ENCODE assay signal across 15 cellular contexts in the genomic region with DNA sequence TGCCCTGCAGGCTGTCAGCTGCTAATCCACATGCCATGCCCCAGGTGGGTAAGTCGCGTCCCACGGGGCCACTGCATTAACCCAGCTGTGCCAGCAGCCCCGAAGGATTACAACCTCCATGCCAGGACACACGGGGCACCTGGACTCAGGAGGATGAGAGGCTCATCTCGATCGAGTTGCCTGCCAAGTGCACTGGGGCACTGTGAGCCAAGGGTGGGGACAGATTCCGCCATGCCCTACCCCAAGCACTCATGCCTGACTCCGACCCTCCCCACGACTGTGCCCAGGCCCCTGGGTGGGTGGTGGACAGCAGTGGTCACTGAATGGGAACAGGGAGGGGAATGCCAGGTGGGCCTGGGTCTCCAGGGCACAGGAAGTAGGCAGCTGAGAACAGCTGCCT. TPM values are rescaled to one million over a fixed set of nuclear protein-coding genes. Genes with fewer than 3 reads are reported as not detected.
DNase-seq lines count a peak whose midpoint lies in the region; ATAC-seq, FAIRE-seq and TF ChIP-seq lines count a peak whose summit lies in the region.
"Had no signal": no experiment of that assay in that cellular context is flagged by ENCODE, and none has a peak within 500 bp of the region (broad histone marks: within the 10 kb centered on the region; RNA-seq: fewer than 3 reads in every experiment).

No MANE protein-coding gene starts in this region.

- H3K9me3 ChIP-seq in BLaER1 (no peaks in the 10 kb centered on the region), DND-41 (ENCODE audit: insufficient read depth, low read length, severe bottlenecking) (no peaks in the 10 kb centered on the region), HepG2 (ENCODE audit: low read length) (no peaks in the 10 kb centered on the region)
- H3K9me3 ChIP-seq: HAP-1 had no signal

- POLR2A ChIA-PET in HepG2 (lab: Yijun Ruan, JAX), result no interaction called here

- DNase-seq in DND-41, result no peak
- no peak for DNase-seq in HepG2 (ENCODE audit: low spot score)
- peak; percentile 51 for DNase-seq in sciatic nerve (ENCODE audit: low spot score)
- DNase-seq in D341Med (ENCODE audit: low spot score), result no peak
- DNase-seq in foreskin keratinocyte, result no peak
- DNase-seq in effector CD4-positive, alpha-beta T cell, result no peak
- DNase-seq: CD8-positive, alpha-beta T cell; COR-L47; GF-D8; HFFc6 had no signal

- no peaks in the 10 kb centered on the region for H3K79me2 ChIP-seq in DND-41 (ENCODE audit: insufficient read depth, low read length)
- H3K79me2 ChIP-seq in HepG2 (ENCODE audit: insufficient read depth, low read length), result no peaks in the 10 kb centered on the region

- no peak for TF ChIP-seq RAD21 in HepG2 (CRISPR knock-in tag; IDR thresholded peaks at IDR 0.05)

- intact Hi-C loops in HepG2 (cut with micrococcal nuclease; ENCODE audit: unreplicated experiment) (no loop called here), sciatic nerve (cut with DNase I) (no loop called here)

- CTCF ChIA-PET in HepG2 (lab: Yijun Ruan, JAX; ENCODE audit: low intra/inter-chr PET ratio, low total read pairs), result no interaction called here

- H3K4me1 ChIP-seq in BLaER1 (peaks cover 18% of the 10 kb centered on the region), DND-41 (ENCODE audit: insufficient read depth, low read length) (peaks cover 10% of the 10 kb centered on the region), HepG2 (ENCODE audit: insufficient read depth, low read length) (no peaks in the 10 kb centered on the region), foreskin keratinocyte (no peaks in the 10 kb centered on the region)
- H3K4me1 ChIP-seq: HAP-1 had no signal

- TF ChIP-seq CTCF in DND-41 (IDR thresholded peaks at IDR 0.05; ENCODE audit: borderline replicate concordance, extremely low read depth, low read length, poor library complexity, severe bottlenecking) (no peak), HepG2 (CRISPR knock-in tag; IDR thresholded peaks at IDR 0.05) (no peak), foreskin keratinocyte (conservative IDR thresholded peaks at IDR 0.05) (no peak)

- H4K20me1 ChIP-seq in BLaER1 (no peaks in the 10 kb centered on the region), DND-41 (ENCODE audit: insufficient read depth, low read length) (no peaks in the 10 kb centered on the region), HepG2 (ENCODE audit: insufficient read depth, low read length) (no peaks in the 10 kb centered on the region)

- no peak overlapping the region for H2AFZ ChIP-seq in DND-41 (ENCODE audit: low read depth, low read length)
- H2AFZ ChIP-seq in HepG2 (ENCODE audit: low read length), result no peak overlapping the region

- 100% methylated on average over 5 of the region's 10 CpGs for WGBS in HepG2 (ENCODE audit: low lambda C conversion rate)

- TF ChIP-seq POLR2A in HepG2 (IDR thresholded peaks at IDR 0.05; ENCODE audit: insufficient read depth in 1 of 2, low read depth in 2 of 2, low read length in 2 of 2), result no peak

- FAIRE-seq in HepG2 (lab: Jason Lieb, UNC), result no peak
- FAIRE-seq: A204.1, H1, HTR-8/SVneo had no signal

- H3K27ac ChIP-seq in BLaER1 (no peak overlapping the region), DND-41 (ENCODE audit: low read length) (peak overlapping the region; percentile 1; the same call in 1 of the 2 replicates), HepG2 (ENCODE audit: extremely low read length, insufficient read depth, low read length) (no peak overlapping the region), foreskin keratinocyte (no peak overlapping the region)

- H3K9ac ChIP-seq in BLaER1, result no peak overlapping the region
- H3K9ac ChIP-seq in DND-41 (ENCODE audit: low read depth, low read length), result no peak overlapping the region
- H3K9ac ChIP-seq in HepG2 (ENCODE audit: insufficient read depth, low read depth, low read length), result no peak overlapping the region

- TF ChIP-seq EP300 in HepG2 (IDR thresholded peaks at IDR 0.05; ENCODE audit: low read depth in 2 of 2, low read length in 2 of 2) (no peak), HepG2 (CRISPR knock-in tag; IDR thresholded peaks at IDR 0.05; ENCODE audit: borderline replicate concordance) (no peak)

- H3K4me2 ChIP-seq in BLaER1 (peak overlapping the region; percentile 3; the same call in 1 of the 2 replicates), DND-41 (ENCODE audit: insufficient read depth, low read length) (no peak overlapping the region), HepG2 (ENCODE audit: low read depth, low read length) (no peak overlapping the region)

- in situ Hi-C loops in HepG2 (cut with HindIII; ENCODE audit: extremely low pct_ligation_motif_present, low pct_unique_long_range_greater_than_20kb), result no loop called here

- no TSS peak for BruUV-seq in HepG2 (replicated peaks; lab: Mats Ljungman, UMichigan)

- H3K4me3 ChIP-seq in BLaER1 (no peak overlapping the region), DND-41 (ENCODE audit: low read depth in 1 of 2, low read length in 2 of 2) (no peak overlapping the region), HepG2 (replicated peaks in 1 of 3; ENCODE audit: insufficient read depth in 1 of 3, low read depth in 2 of 3, low read length in 3 of 3) (no peak overlapping the region)
- H3K4me3 ChIP-seq: HAP-1 had no signal

- ATAC-seq in DND-41 (ENCODE audit: insufficient read depth, low read depth) (no peak), HepG2 (no peak), sciatic nerve (no peak), foreskin keratinocyte (no peak)
- ATAC-seq: CD8-positive, alpha-beta T cell had no signal

- H3K36me3 ChIP-seq in BLaER1, result no peaks in the 10 kb centered on the region
- H3K36me3 ChIP-seq in DND-41 (ENCODE audit: insufficient read depth, low read length), result no peaks in the 10 kb centered on the region
- peaks cover 23 to 52% of the 10 kb centered on the region in 2 experiments for H3K36me3 ChIP-seq in HepG2 (replicated peaks in 1 of 2; ENCODE audit: control insufficient read depth in 1 of 2, insufficient read depth in 2 of 2, low read length in 2 of 2)
- H3K36me3 ChIP-seq: HAP-1 had no signal

- H3K27me3 ChIP-seq in BLaER1, result no peaks in the 10 kb centered on the region
- no peaks in the 10 kb centered on the region for H3K27me3 ChIP-seq in DND-41 (ENCODE audit: insufficient read depth, low read length, poor library complexity)
- H3K27me3 ChIP-seq in HepG2 (ENCODE audit: control insufficient read depth in 1 of 2, insufficient read depth in 2 of 2, low read length in 2 of 2), result no peaks in the 10 kb centered on the region
- H3K27me3 ChIP-seq in foreskin keratinocyte, result no peaks in the 10 kb centered on the region

TF ChIP-seq in HepG2, 621 proteins besides CTCF, POLR2A, EP300 and RAD21 (continues in another document):
- TF ChIP-seq ADNP (CRISPR knock-in tag; IDR thresholded peaks at IDR 0.05), result no peak

RNA-seq across cellular contexts. Expression of gene SNRPA1, which starts 20.7 kb away (rescaled TPM):
- total RNA-seq in HepG2 (2016; rRNA removed; fragmentation: Illumina TruSeq; extraction: Trizol) (41.2 and 72.5 TPM in 2 replicates), sciatic nerve (43.8 TPM), foreskin keratinocyte (47.2 and 62.8 TPM in 2 replicates)
- 21.5 and 21.7 TPM in 2 replicates for total RNA-seq in HepG2 (2016; cell fraction: cytosol; rRNA removed; fragmentation: Illumina TruSeq; extraction: Trizol; ENCODE audit: low read depth)
- total RNA-seq in HepG2 (2016; cell fraction: insoluble cytoplasmic fraction; rRNA removed; fragmentation: Illumina TruSeq; extraction: Trizol), result 44.9 and 72.9 TPM in 2 replicates
- total RNA-seq in HepG2 (2016; cell fraction: membrane; rRNA removed; fragmentation: Illumina TruSeq; extraction: Trizol), result 29.4 and 29.6 TPM in 2 replicates
- total RNA-seq in HepG2 (2016; cell fraction: nucleus; rRNA removed; fragmentation: Illumina TruSeq; extraction: Trizol), result 43.1 and 47.7 TPM in 2 replicates
- polyA plus RNA-seq in HepG2 (2011; rRNA removed) (80.0 and 108 TPM in 2 replicates), foreskin keratinocyte (102 and 107 TPM in 2 replicates)
- polyA plus RNA-seq in HepG2 (2011; cell fraction: cytosol; rRNA removed), result 70.8 and 71.1 TPM in 2 replicates
- 95.5 and 97.7 TPM in 2 replicates for polyA plus RNA-seq in HepG2 (2011; cell fraction: nucleus; rRNA removed)
- 77.4 and 94.8 TPM in 2 replicates for polyA plus RNA-seq in HepG2 (2012)
- 43.0 and 50.4 TPM in 2 replicates for polyA plus RNA-seq in HepG2 (2016; cell fraction: cytosol; fragmentation: Illumina TruSeq; extraction: Trizol; ENCODE audit: low read depth)
- 177 and 178 TPM in 2 replicates for polyA plus RNA-seq in HepG2 (2016; cell fraction: insoluble cytoplasmic fraction; fragmentation: Illumina TruSeq; extraction: Trizol; ENCODE audit: low read depth)
- polyA plus RNA-seq in HepG2 (2016; cell fraction: membrane; fragmentation: Illumina TruSeq; extraction: Trizol; ENCODE audit: low read depth), result 42.8 and 43.9 TPM in 2 replicates
- polyA plus RNA-seq in HepG2 (2016; cell fraction: nucleus; fragmentation: Illumina TruSeq; extraction: Trizol; ENCODE audit: insufficient read depth, low read depth), result 92.5 and 99.3 TPM in 2 replicates
- polyA minus RNA-seq in HepG2 (2011; rRNA and poly(A)+ RNA removed; ENCODE audit: low replicate concordance), result 12.8 and 30.9 TPM in 2 replicates
- polyA minus RNA-seq in HepG2 (2011; cell fraction: cytosol; rRNA and poly(A)+ RNA removed), result 23.8 and 31.7 TPM in 2 replicates
- polyA minus RNA-seq in HepG2 (2011; cell fraction: nucleus; rRNA and poly(A)+ RNA removed), result 50.7 and 51.6 TPM in 2 replicates

RNA-seq across cellular contexts. Expression of gene SELENOS, which starts 38.5 kb away (rescaled TPM):
- total RNA-seq in HepG2 (2016; rRNA removed; fragmentation: Illumina TruSeq; extraction: Trizol), result 31.6 and 63.0 TPM in 2 replicates
- 25.6 and 30.5 TPM in 2 replicates for total RNA-seq in HepG2 (2016; cell fraction: cytosol; rRNA removed; fragmentation: Illumina TruSeq; extraction: Trizol; ENCODE audit: low read depth)
- 31.1 and 66.3 TPM in 2 replicates for total RNA-seq in HepG2 (2016; cell fraction: insoluble cytoplasmic fraction; rRNA removed; fragmentation: Illumina TruSeq; extraction: Trizol)
- 32.0 and 35.3 TPM in 2 replicates for total RNA-seq in HepG2 (2016; cell fraction: membrane; rRNA removed; fragmentation: Illumina TruSeq; extraction: Trizol)
- 52.7 and 62.7 TPM in 2 replicates for total RNA-seq in HepG2 (2016; cell fraction: nucleus; rRNA removed; fragmentation: Illumina TruSeq; extraction: Trizol)
- 56.6 and 66.1 TPM in 2 replicates for polyA plus RNA-seq in HepG2 (2011; rRNA removed)
- 58.8 and 79.4 TPM in 2 replicates for polyA plus RNA-seq in HepG2 (2011; cell fraction: cytosol; rRNA removed)
- 21.8 and 28.5 TPM in 2 replicates for polyA plus RNA-seq in HepG2 (2011; cell fraction: nucleus; rRNA removed)
- polyA plus RNA-seq in HepG2 (2012), result 38.2 and 44.5 TPM in 2 replicates
- 19.0 and 26.3 TPM in 2 replicates for polyA plus RNA-seq in HepG2 (2016; cell fraction: cytosol; fragmentation: Illumina TruSeq; extraction: Trizol; ENCODE audit: low read depth)
- polyA plus RNA-seq in HepG2 (2016; cell fraction: insoluble cytoplasmic fraction; fragmentation: Illumina TruSeq; extraction: Trizol; ENCODE audit: low read depth), result 29.3 and 32.0 TPM in 2 replicates
- 23.0 and 24.1 TPM in 2 replicates for polyA plus RNA-seq in HepG2 (2016; cell fraction: membrane; fragmentation: Illumina TruSeq; extraction: Trizol; ENCODE audit: low read depth)
- polyA plus RNA-seq in HepG2 (2016; cell fraction: nucleus; fragmentation: Illumina TruSeq; extraction: Trizol; ENCODE audit: insufficient read depth, low read depth), result 81.3 and 91.5 TPM in 2 replicates
- polyA minus RNA-seq in HepG2 (2011; rRNA and poly(A)+ RNA removed; ENCODE audit: low replicate concordance), result 31.0 and 35.1 TPM in 2 replicates
- polyA minus RNA-seq in HepG2 (2011; cell fraction: cytosol; rRNA and poly(A)+ RNA removed), result 19.4 and 21.8 TPM in 2 replicates
- 64.9 and 77.1 TPM in 2 replicates for polyA minus RNA-seq in HepG2 (2011; cell fraction: nucleus; rRNA and poly(A)+ RNA removed)
- 74.4 TPM for total RNA-seq in sciatic nerve
- total RNA-seq in foreskin keratinocyte, result 71.4 and 75.6 TPM in 2 replicates
- 80.6 and 83.0 TPM in 2 replicates for polyA plus RNA-seq in foreskin keratinocyte
